1 cellular context compared by ENCODE assay signal in the genomic region with DNA sequence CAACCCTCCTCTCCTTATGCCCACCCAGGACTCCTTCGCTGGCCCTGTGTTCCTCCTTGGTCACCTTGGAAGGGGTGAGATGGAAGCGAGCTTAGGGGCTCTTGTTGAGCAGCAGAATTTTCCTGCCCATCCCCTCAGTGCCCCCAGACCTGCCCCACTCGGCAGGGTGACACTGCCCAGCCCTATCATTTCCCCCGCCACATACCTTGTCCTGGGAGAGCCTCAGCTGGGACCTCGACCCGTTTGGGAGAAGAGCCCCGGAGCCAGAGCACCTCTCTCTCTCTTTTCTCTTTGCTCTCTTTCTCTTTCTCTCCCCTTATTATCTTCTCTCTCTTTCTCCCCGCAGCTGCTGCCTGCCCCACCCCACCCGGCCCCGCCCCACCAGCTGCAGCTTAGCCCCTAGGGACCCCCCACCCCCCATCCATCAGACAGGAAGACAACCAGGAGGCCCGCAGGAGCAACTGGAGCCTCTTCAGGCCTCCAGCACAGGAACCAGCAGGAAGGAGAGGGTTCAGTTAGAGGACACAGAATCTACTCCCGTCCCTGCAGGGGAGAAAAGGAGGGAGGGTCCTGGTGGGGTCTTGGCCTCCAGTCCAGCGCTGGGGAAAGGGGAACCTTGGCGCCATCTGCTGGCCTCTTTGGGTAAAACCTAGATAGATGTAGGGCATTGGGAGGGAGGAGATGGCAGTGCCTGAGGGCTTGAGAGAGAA.
TF ChIP-seq lines count a peak whose summit lies in the region.

No MANE protein-coding gene starts in this region.

TF ChIP-seq in IMR-90, 13 proteins besides CTCF, POLR2A, EP300 and RAD21:
- TF ChIP-seq RCOR1 (IDR thresholded peaks at IDR 0.05; ENCODE audit: insufficient replicate concordance, low read length) (no peak), MAZ (IDR thresholded peaks at IDR 0.05; ENCODE audit: borderline replicate concordance, low read depth, low read length) (peak; percentile 32; the same call in 1 of the 2 replicates), SMC3 (IDR thresholded peaks at IDR 0.05; ENCODE audit: low read depth, low read length) (peak; percentile 57)
TF ChIP-seq in IMR-90: peak in this region for 2.
